Comparison of ENCODE assay signal across 8 cellular contexts in genomic region chr11:8810331-8811301, GRCh38.
DNase-seq lines count a peak whose midpoint lies in the region; ATAC-seq and TF ChIP-seq lines count a peak whose summit lies in the region.

No MANE protein-coding gene starts in this region.

- TF ChIP-seq CTCF in brain microvascular endothelial cell (IDR thresholded peaks at IDR 0.05; ENCODE audit: low read depth, low read length, missing control alignments): peak; percentile 1

- intact Hi-C loops in posterior cingulate gyrus (cut with DNase I): loop anchor here (5.0 kb wide), 1 partner anchor 123 kb away; no protein-coding TSS in a partner anchor

- H3K27me3 Mint-ChIP-seq in activated T-cell treated with anti-CD3 and anti-CD28 coated beads, Interleukin-2, amount 50 U/mL, for 4 hours (ENCODE audit: low read depth): peaks cover 23% of the 10 kb centered on the region

- peak overlapping the region; percentile 62 for H3K4me3 ChIP-seq in brain microvascular endothelial cell (ENCODE audit: low read depth, low read length)

- H3K9me3 Mint-ChIP-seq in activated T-cell treated with anti-CD3 and anti-CD28 coated beads, Interleukin-2, amount 50 U/mL, for 4 hours: no peaks in the 10 kb centered on the region

- no peaks in the 10 kb centered on the region for H3K27me3 ChIP-seq in brain microvascular endothelial cell (replicated peaks)

- no peaks in the 10 kb centered on the region for H3K36me3 ChIP-seq in brain microvascular endothelial cell (replicated peaks)

- DNase-seq in activated T-cell treated with anti-CD3 and anti-CD28 coated beads, Interleukin-2, amount 50 U/mL, for 4 hours: no peak
- DNase-seq in activated T-cell treated with anti-CD3 and anti-CD28 coated beads, Interleukin-2, amount 50 U/mL, for 1 hour: no peak
- DNase-seq in NCI-H460 (ENCODE audit: extremely low read depth, low read depth): peak; percentile 50
- DNase-seq in brain microvascular endothelial cell: peak; percentile 71
- peak; percentile 52 to 60 for DNase-seq in hippocampal formation (lab: John Stamatoyannopoulos, UW)
- peak; percentile 68 to 97 (median 80) for DNase-seq in posterior cingulate gyrus
- no peak for DNase-seq in stimulated activated naive CD4-positive, alpha-beta T cell (lab: John Stamatoyannopoulos, UW)

- peaks cover 4% of the 10 kb centered on the region for H3K4me1 Mint-ChIP-seq in activated T-cell treated with anti-CD3 and anti-CD28 coated beads, Interleukin-2, amount 50 U/mL, for 4 hours (ENCODE audit: low read depth)

- H3K4me3 Mint-ChIP-seq in activated T-cell treated with anti-CD3 and anti-CD28 coated beads, Interleukin-2, amount 50 U/mL, for 4 hours: peak overlapping the region; percentile 48

- no peak for ATAC-seq in activated T-cell treated with anti-CD3 and anti-CD28 coated beads, Interleukin-2, amount 50 U/mL, for 4 hours
- ATAC-seq in HG02852 (IDR thresholded peaks at IDR 0.05; ENCODE audit: unreplicated experiment): no peak

- no peaks in the 10 kb centered on the region for H3K36me3 Mint-ChIP-seq in activated T-cell treated with anti-CD3 and anti-CD28 coated beads, Interleukin-2, amount 50 U/mL, for 4 hours (ENCODE audit: insufficient read depth)

- H3K27ac ChIP-seq in brain microvascular endothelial cell: peak overlapping the region; percentile 78

- in situ Hi-C loops in brain microvascular endothelial cell (cut with HindIII; ENCODE audit: low pct_ligation_motif_present, low sequenced_read_pairs): no loop called here

Comparison
In these comparisons a context has a peak if more than half of its experiments do, and no peak if none do; other contexts are left out.
1. DNase-seq: peak in NCI-H460 (single experiment), brain microvascular endothelial cell (single experiment), hippocampal formation (2 of 2) and posterior cingulate gyrus (10 of 10); none in activated T-cell treated with anti-CD3 and anti-CD28 coated beads, Interleukin-2, amount 50 U/mL, for 4 hours (single experiment), activated T-cell treated with anti-CD3 and anti-CD28 coated beads, Interleukin-2, amount 50 U/mL, for 1 hour (single experiment) and stimulated activated naive CD4-positive, alpha-beta T cell (0 of 6).